In genomic region chr1:152957561-152957960, GRCh38 we compare ENCODE assay signal across 10 cellular contexts. TPM values are rescaled to one million over a fixed set of nuclear protein-coding genes. Genes with fewer than 3 reads are reported as not detected.
"Had no signal": no experiment of that assay in that cellular context is flagged by ENCODE, and none has a peak within 500 bp of the region (broad histone marks: within the 10 kb centered on the region; RNA-seq: fewer than 3 reads in every experiment).

No MANE protein-coding gene starts in this region.

- H3K9ac ChIP-seq: GM23248 had no signal

- H3K27ac Mint-ChIP-seq: GM23338, H9, HFFc6 had no signal

- H3K4me2 ChIP-seq: GM23338 had no signal

- H3K4me1 Mint-ChIP-seq: GM23338, H9 had no signal

- H3K9me3 ChIP-seq: HAP-1 had no signal

- H3K4me1 ChIP-seq: HAP-1 had no signal

- H3K36me3 ChIP-seq: HAP-1 had no signal

- DNase-seq: GM23248, GOT3, H7, H9, HCEC 1CT, HFFc6 had no signal

- H3K4me3 Mint-ChIP-seq: GM23338, H9, HFFc6 had no signal

- H2AFZ ChIP-seq: GM23248, GM23338 had no signal

- H3K27ac ChIP-seq: GM23248 had no signal

- H3K4me3 ChIP-seq: GM23248, GM23338, HAP-1 had no signal

RNA-seq across cellular contexts. Expression of gene SPRR5, which starts 10.6 kb away (rescaled TPM):
- total RNA-seq: GM23248, GM23338, H1, H4, H7, H9, HFFc6 had no signal
- polyA plus RNA-seq: GM23248, GM23338, H1 had no signal

RNA-seq across cellular contexts. Expression of gene SPRR4, which starts 12.9 kb away (rescaled TPM):
- total RNA-seq: GM23248, GM23338, H1, H4, H7, H9, HFFc6 had no signal
- polyA plus RNA-seq: GM23248, GM23338, H1 had no signal

RNA-seq across cellular contexts. Expression of gene SPRR1A, which starts 26.3 kb away (rescaled TPM):
- total RNA-seq: GM23248, GM23338, H1, H4, H7, H9, HFFc6 had no signal
- polyA plus RNA-seq: GM23248, GM23338, H1 had no signal

RNA-seq across cellular contexts. Expression of gene SPRR3, which starts 44.0 kb away (rescaled TPM):
- total RNA-seq: GM23248, GM23338, H1, H4, H7, H9, HFFc6 had no signal
- polyA plus RNA-seq: GM23248, GM23338, H1 had no signal

RNA-seq across cellular contexts. Expression of gene IVL, which starts 49.2 kb away (rescaled TPM):
- total RNA-seq: GM23338, H1, H4, H7, H9, HFFc6 had no signal
- polyA plus RNA-seq: GM23338, H1 had no signal
